8 cellular contexts compared by ENCODE assay signal in genomic region chr9:75890541-75891276, GRCh38.
DNase-seq lines count a peak whose midpoint lies in the region; ATAC-seq and FAIRE-seq lines count a peak whose summit lies in the region.

Gene PCSK5 (plus strand): TSS chr9:75890673. CDS start chr9:75891182, 509 bp downstream.

- ATAC-seq in HG03095 (IDR thresholded peaks at IDR 0.05; ENCODE audit: unreplicated experiment), result peak; percentile 58

- DNase-seq in GM18507 (ENCODE audit: extremely low spot score, insufficient read length, low read depth), result peak; percentile 12
- DNase-seq in NCI-H226, result peak; percentile 71
- DNase-seq in activated CD4-positive, alpha-beta T cell treated with anti-CD3 and anti-CD28 coated beads, Interleukin-2, amount 50 U/mL, for 1 hour, result peak; percentile 81
- peak; percentile 16 for DNase-seq in cortex of kidney (lab: John Stamatoyannopoulos, UW)
- peak; percentile 99 for DNase-seq in left kidney (ENCODE audit: low read depth, low spot score)
- peak; percentile 52 for DNase-seq in stimulated activated CD4-positive, alpha-beta T cell treated with anti-CD3 and anti-CD28 coated beads, Interleukin-1b, Interleukin-23, amount 100 ng/mL, for 1 hour (ENCODE audit: low read depth in 2 of 2)
- DNase-seq in superior temporal gyrus (ENCODE audit: extremely low spot score), result no peak

- FAIRE-seq in GM18507 (lab: Jason Lieb, UNC), result no peak
